ENCODE assay signal across 18 cellular contexts in the genomic region with DNA sequence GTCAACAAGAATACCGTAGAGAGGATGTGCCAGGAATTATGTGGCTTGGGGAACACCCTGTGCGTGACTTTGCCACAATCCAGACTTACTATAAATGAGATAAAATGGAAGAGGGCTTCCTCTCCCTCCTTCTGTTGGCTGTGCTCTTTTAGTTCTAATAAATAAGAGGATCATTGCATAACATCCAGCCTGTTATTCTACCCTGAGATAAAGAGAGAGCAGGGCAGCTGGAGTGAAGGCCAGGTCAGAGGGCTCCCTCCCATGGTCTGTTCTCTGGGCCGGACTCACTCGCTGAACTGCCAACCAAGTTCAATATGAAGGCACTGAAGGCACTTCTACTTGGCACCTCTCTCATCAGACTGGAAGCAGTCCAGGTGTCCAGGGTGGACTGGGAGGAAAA.
A peak's percentile ranks its signal among the peaks of the same experiment; 100 is the strongest.
DNase-seq lines count a peak whose midpoint lies in the region; ATAC-seq and TF ChIP-seq lines count a peak whose summit lies in the region.
"Had no signal": no experiment of that assay in that cellular context is flagged by ENCODE, and none has a peak within 500 bp of the region (broad histone marks: within the 10 kb centered on the region; RNA-seq: fewer than 3 reads in every experiment).

No MANE protein-coding gene starts in this region.

- peak overlapping the region in 1 of 4 donors; percentile 9 for H3K27ac ChIP-seq in body of pancreas
- peak overlapping the region; percentile 17 for H3K27ac ChIP-seq in hepatocyte
- no peak overlapping the region for H3K27ac ChIP-seq in CD4-positive, alpha-beta memory T cell (ENCODE audit: low read depth, low read length)

- H3K27me3 ChIP-seq in body of pancreas: no peaks in the 10 kb centered on the region
- H3K27me3 ChIP-seq in hepatocyte: no peaks in the 10 kb centered on the region
- H3K27me3 ChIP-seq in CD4-positive, alpha-beta memory T cell (ENCODE audit: insufficient read depth, low read length): no peaks in the 10 kb centered on the region

- no peak overlapping the region for H3K4me3 Mint-ChIP-seq in CD4-positive, alpha-beta memory T cell
- H3K4me3 Mint-ChIP-seq: activated CD4-positive, alpha-beta T cell treated with anti-CD3 and anti-CD28 coated beads for 36 hours; activated naive CD8-positive, alpha-beta T cell treated with anti-CD3 and anti-CD28 coated beads, Interleukin-2, amount 10 ng/mL, durations not matched to agents 7 days and 5 days; naive thymus-derived CD4-positive, alpha-beta T cell had no signal

- DNase-seq in G401 (ENCODE audit: low spot score) (peak; percentile 7), body of pancreas (peak; percentile 59 to 80 (median 76)), hepatocyte (ENCODE audit: low spot score) (peak; percentile 34), sciatic nerve (ENCODE audit: low spot score) (no peak), SHP77 (lab: John Stamatoyannopoulos, UW) (no peak), activated gamma-delta T cell treated with Interleukin-2 at 50 U/mL for 16 hours (no peak)
- DNase-seq in CD4-positive, alpha-beta memory T cell: no peak
- DNase-seq: activated CD4-positive, alpha-beta T cell treated with anti-CD3 and anti-CD28 coated beads for 36 hours; activated naive CD8-positive, alpha-beta T cell treated with anti-CD3 and anti-CD28 coated beads, Interleukin-2, amount 10 ng/mL, durations not matched to agents 7 days and 5 days; activated T-cell treated with anti-CD3 and anti-CD28 coated beads for 4 hours; AML-193; glutamatergic neuron; naive thymus-derived CD4-positive, alpha-beta T cell; NCI-H1930; retina; stimulated activated CD4-positive, alpha-beta T cell treated with anti-CD3 and anti-CD28 coated beads, Interleukin-4, amount 100 ng/mL, for 24 hours; trophoblast cell had no signal

- no peaks in the 10 kb centered on the region for H3K9me3 ChIP-seq in body of pancreas
- no peaks in the 10 kb centered on the region for H3K9me3 ChIP-seq in hepatocyte (ENCODE audit: low read depth)
- H3K9me3 ChIP-seq in CD4-positive, alpha-beta memory T cell (ENCODE audit: control insufficient read depth in 1 of 2, low read length in 2 of 2): no peaks in the 10 kb centered on the region

- no peak overlapping the region for H3K4me2 ChIP-seq in hepatocyte

- TF ChIP-seq CTCF in body of pancreas (IDR thresholded peaks at IDR 0.05) (peak in 1 of 7 experiments; percentile 20), hepatocyte (IDR thresholded peaks at IDR 0.05; ENCODE audit: poor library complexity) (peak; percentile 12)

- ATAC-seq in body of pancreas (peak; percentile 88), sciatic nerve (peak; percentile 96), GM19035 (IDR thresholded peaks at IDR 0.05; ENCODE audit: unreplicated experiment) (no peak)
- ATAC-seq: activated CD4-positive, alpha-beta T cell treated with anti-CD3 and anti-CD28 coated beads for 36 hours; naive thymus-derived CD4-positive, alpha-beta T cell had no signal

- H3K4me3 ChIP-seq in body of pancreas (no peak overlapping the region), hepatocyte (no peak overlapping the region)
- no peak overlapping the region for H3K4me3 ChIP-seq in CD4-positive, alpha-beta memory T cell (ENCODE audit: low read length in 2 of 2)

- TF ChIP-seq POLR2A in body of pancreas (IDR thresholded peaks at IDR 0.05): no peak

- no peaks in the 10 kb centered on the region for H3K36me3 ChIP-seq in body of pancreas (replicated peaks in 1 of 2; ENCODE audit: insufficient read depth in 1 of 2, low read depth in 2 of 2)
- no peaks in the 10 kb centered on the region for H3K36me3 ChIP-seq in hepatocyte (replicated peaks; ENCODE audit: insufficient read depth, low read depth)
- H3K36me3 ChIP-seq in CD4-positive, alpha-beta memory T cell (ENCODE audit: insufficient read depth, low read length): no peaks in the 10 kb centered on the region

- no peak overlapping the region for H3K27ac Mint-ChIP-seq in CD4-positive, alpha-beta memory T cell
- H3K27ac Mint-ChIP-seq: activated CD4-positive, alpha-beta T cell treated with anti-CD3 and anti-CD28 coated beads for 36 hours; activated naive CD8-positive, alpha-beta T cell treated with anti-CD3 and anti-CD28 coated beads, Interleukin-2, amount 10 ng/mL, durations not matched to agents 7 days and 5 days; naive thymus-derived CD4-positive, alpha-beta T cell had no signal

- no peaks in the 10 kb centered on the region for H3K9me2 ChIP-seq in hepatocyte (replicated peaks; ENCODE audit: insufficient read depth)

- no peaks in the 10 kb centered on the region for H4K20me1 ChIP-seq in hepatocyte (ENCODE audit: insufficient read depth, poor library complexity, severe bottlenecking)

- POLR2A ChIA-PET in CD4-positive, alpha-beta memory T cell (lab: Charles Lee; ENCODE audit: partially characterized antibody): no interaction called here

- in situ Hi-C loops in G401 (cut with HindIII; ENCODE audit: low sequenced_read_pairs): no loop called here

- peaks cover 0 to 2% (median 0%) of the 10 kb centered on the region in 4 donors for H3K4me1 Mint-ChIP-seq in CD4-positive, alpha-beta memory T cell
- H3K4me1 Mint-ChIP-seq: activated naive CD8-positive, alpha-beta T cell treated with anti-CD3 and anti-CD28 coated beads, Interleukin-2, amount 10 ng/mL, durations not matched to agents 7 days and 5 days; naive thymus-derived CD4-positive, alpha-beta T cell had no signal

- WGBS in body of pancreas, 2 donors: 22 to 25% methylated on average over 4 of the region's 4 CpGs
- 57% methylated on average over 4 of the region's 4 CpGs for WGBS in hepatocyte (ENCODE audit: low lambda C conversion rate, missing lambda C conversion rate)

- intact Hi-C loops in body of pancreas (cut with DNase I): no loop called here
- intact Hi-C loops in sciatic nerve (cut with DNase I): no loop called here
- intact Hi-C loops in CD4-positive, alpha-beta memory T cell (cut with micrococcal nuclease): no loop called here

- no peaks in the 10 kb centered on the region for H3K79me2 ChIP-seq in hepatocyte

- H3K9me3 Mint-ChIP-seq in CD4-positive, alpha-beta memory T cell: peaks cover 0 to 8% (median 0%) of the 10 kb centered on the region in 8 donors

- H3K27me3 Mint-ChIP-seq in CD4-positive, alpha-beta memory T cell: peaks cover 0 to 2% of the 10 kb centered on the region in 2 donors
- H3K27me3 Mint-ChIP-seq: activated CD4-positive, alpha-beta T cell treated with anti-CD3 and anti-CD28 coated beads for 36 hours; naive thymus-derived CD4-positive, alpha-beta T cell had no signal

- no peaks in the 10 kb centered on the region for H3K36me3 Mint-ChIP-seq in CD4-positive, alpha-beta memory T cell
- H3K36me3 Mint-ChIP-seq: activated naive CD8-positive, alpha-beta T cell treated with anti-CD3 and anti-CD28 coated beads, Interleukin-2, amount 10 ng/mL, durations not matched to agents 7 days and 5 days had no signal

- peaks cover 22% of the 10 kb centered on the region for H3K4me1 ChIP-seq in body of pancreas
- H3K4me1 ChIP-seq in hepatocyte (ENCODE audit: insufficient read depth): peaks cover 13% of the 10 kb centered on the region
- no peaks in the 10 kb centered on the region for H3K4me1 ChIP-seq in CD4-positive, alpha-beta memory T cell (ENCODE audit: insufficient read depth, low read length)

- no peak overlapping the region for H2AFZ ChIP-seq in hepatocyte

- CTCF ChIA-PET in CD4-positive, alpha-beta memory T cell (lab: Charles Lee; ENCODE audit: partially characterized antibody): no interaction called here

Comparison
In these comparisons a context has a peak if more than half of its experiments do, and no peak if none do; other contexts are left out.
1. DNase-seq: peak in G401 (single experiment), body of pancreas (4 of 4) and hepatocyte (single experiment); none in sciatic nerve (single experiment), CD4-positive, alpha-beta memory T cell (0 of 5), SHP77 (0 of 2) and activated gamma-delta T cell treated with Interleukin-2 at 50 U/mL for 16 hours (single experiment).